Comparison of ENCODE assay signal across 14 cellular contexts in genomic region chr14:91869556-91869955, GRCh38. TPM values are rescaled to one million over a fixed set of nuclear protein-coding genes. Genes with fewer than 3 reads are reported as not detected.
DNase-seq lines count a peak whose midpoint lies in the region; ATAC-seq and TF ChIP-seq lines count a peak whose summit lies in the region.
"Had no signal": no experiment of that assay in that cellular context is flagged by ENCODE, and none has a peak within 500 bp of the region (broad histone marks: within the 10 kb centered on the region; RNA-seq: fewer than 3 reads in every experiment).

No MANE protein-coding gene starts in this region.

- peak overlapping the region; percentile 86 for H3K27ac ChIP-seq in CD8-positive, alpha-beta T cell (ENCODE audit: low read depth, low read length)
- no peak overlapping the region for H3K27ac ChIP-seq in ascending aorta
- H3K27ac ChIP-seq: gastroesophageal sphincter had no signal

- H3K4me3 Mint-ChIP-seq in CD8-positive, alpha-beta T cell: peak overlapping the region; percentile 76
- H3K4me3 Mint-ChIP-seq: HFFc6 had no signal

- peaks cover 21% of the 10 kb centered on the region for H3K36me3 Mint-ChIP-seq in CD8-positive, alpha-beta T cell

- peaks cover 82% of the 10 kb centered on the region for H3K4me1 ChIP-seq in CD8-positive, alpha-beta T cell (ENCODE audit: insufficient read depth, low read length)
- peaks cover 48% of the 10 kb centered on the region for H3K4me1 ChIP-seq in mucosa of stomach (ENCODE audit: control insufficient read depth, insufficient read depth, low read length)
- H3K4me1 ChIP-seq in ascending aorta: peaks cover 13 to 23% of the 10 kb centered on the region in 2 donors

- CTCF ChIA-PET in CD8-positive, alpha-beta T cell (lab: Charles Lee): interaction anchor here (0.6 to 1.4 kb wide), 3 partner anchors 11 to 193 kb away, joined by 3 to 4 read pairs (median 3); no protein-coding TSS in a partner anchor

- intact Hi-C loops in CD8-positive, alpha-beta T cell (cut with DNase I, micrococcal nuclease): no loop called here
- intact Hi-C loops in ascending aorta (cut with DNase I): no loop called here

- H3K9me3 Mint-ChIP-seq in CD8-positive, alpha-beta T cell: no peaks in the 10 kb centered on the region
- H3K9me3 Mint-ChIP-seq: HFFc6 had no signal

- no peaks in the 10 kb centered on the region for H3K27me3 ChIP-seq in CD8-positive, alpha-beta T cell (ENCODE audit: insufficient read depth, low read length)
- H3K27me3 ChIP-seq in mucosa of stomach (ENCODE audit: control insufficient read depth, insufficient read depth, low read length) (no peaks in the 10 kb centered on the region), ascending aorta (no peaks in the 10 kb centered on the region)
- H3K27me3 ChIP-seq: gastroesophageal sphincter, left lung had no signal

- no peak for ATAC-seq in CD8-positive, alpha-beta T cell
- ATAC-seq: gastroesophageal sphincter had no signal

- DNase-seq in CD8-positive, alpha-beta T cell: peak in 1 of 7 experiments; percentile 20
- DNase-seq in HT-29 (ENCODE audit: low spot score): peak; percentile 3
- peak; percentile 55 for DNase-seq in astrocyte of the hippocampus (ENCODE audit: low read depth, low spot score)
- DNase-seq in ascending aorta (ENCODE audit: low spot score in 2 of 2): no peak
- DNase-seq in NCI-H446 (lab: John Stamatoyannopoulos, UW): no peak
- no peak for DNase-seq in effector CD4-positive, alpha-beta T cell
- DNase-seq in NCI-H1092 treated with DMSO at 0.1 percent for 48 hours (lab: John Stamatoyannopoulos, UW): no peak
- DNase-seq: dermis blood vessel endothelial cell, HFFc6 had no signal

- peak overlapping the region; percentile 19 for H3K9ac ChIP-seq in mucosa of stomach (ENCODE audit: low read length)

- peak overlapping the region; percentile 99 for H3K27ac Mint-ChIP-seq in CD8-positive, alpha-beta T cell
- H3K27ac Mint-ChIP-seq: HFFc6 had no signal

- POLR2A ChIA-PET in CD8-positive, alpha-beta T cell (lab: Charles Lee): interaction anchor here (0.7 to 1.4 kb wide), 8 partner anchors 8 to 361 kb away, joined by 3 to 4 read pairs (median 3); no protein-coding TSS in a partner anchor

- peaks cover 93% of the 10 kb centered on the region for H3K4me1 Mint-ChIP-seq in CD8-positive, alpha-beta T cell (ENCODE audit: low read depth)

- H3K36me3 ChIP-seq in CD8-positive, alpha-beta T cell (ENCODE audit: insufficient read depth, low read length): no peaks in the 10 kb centered on the region
- H3K36me3 ChIP-seq in mucosa of stomach (ENCODE audit: control insufficient read depth, insufficient read depth, low read length) (no peaks in the 10 kb centered on the region), ascending aorta (peaks cover 47 to 51% of the 10 kb centered on the region in 2 donors)

- TF ChIP-seq CTCF in CD8-positive, alpha-beta T cell (IDR thresholded peaks at IDR 0.05): no peak
- no peak for TF ChIP-seq CTCF in ascending aorta (IDR thresholded peaks at IDR 0.05)

- no peaks in the 10 kb centered on the region for H3K9me3 ChIP-seq in CD8-positive, alpha-beta T cell (ENCODE audit: low read length)
- no peaks in the 10 kb centered on the region for H3K9me3 ChIP-seq in mucosa of stomach (ENCODE audit: control insufficient read depth, low read length)
- H3K9me3 ChIP-seq in ascending aorta: no peaks in the 10 kb centered on the region
- H3K9me3 ChIP-seq: left lung had no signal

- H3K4me3 ChIP-seq in CD8-positive, alpha-beta T cell (ENCODE audit: low read depth, low read length): peak overlapping the region; percentile 4
- H3K4me3 ChIP-seq in mucosa of stomach (ENCODE audit: low read length) (no peak overlapping the region), ascending aorta (no peak overlapping the region)
- H3K4me3 ChIP-seq: gastroesophageal sphincter, left lung had no signal

- H3K27me3 Mint-ChIP-seq in CD8-positive, alpha-beta T cell (ENCODE audit: low read depth): no peaks in the 10 kb centered on the region

RNA-seq across cellular contexts. Expression of gene TC2N, which starts 2.2 kb away (rescaled TPM):
- 100 to 1,000 TPM; 132 TPM for total RNA-seq in CD8-positive, alpha-beta T cell
- total RNA-seq in HT-29 (2014; rRNA removed; shearing (Covaris generic)): 13.9 and 14.2 TPM in 2 replicates
- total RNA-seq in ascending aorta: 37.8 TPM
- total RNA-seq: LHCN-M2, RPMI7951 had no signal

Comparison
In these comparisons a context has a peak if more than half of its experiments do, and no peak if none do; other contexts are left out.
1. DNase-seq: peak in HT-29 (single experiment) and astrocyte of the hippocampus (single experiment); none in ascending aorta (0 of 2), NCI-H446 (0 of 2), effector CD4-positive, alpha-beta T cell (single experiment) and NCI-H1092 treated with DMSO at 0.1 percent for 48 hours (single experiment).